In the genomic region with DNA sequence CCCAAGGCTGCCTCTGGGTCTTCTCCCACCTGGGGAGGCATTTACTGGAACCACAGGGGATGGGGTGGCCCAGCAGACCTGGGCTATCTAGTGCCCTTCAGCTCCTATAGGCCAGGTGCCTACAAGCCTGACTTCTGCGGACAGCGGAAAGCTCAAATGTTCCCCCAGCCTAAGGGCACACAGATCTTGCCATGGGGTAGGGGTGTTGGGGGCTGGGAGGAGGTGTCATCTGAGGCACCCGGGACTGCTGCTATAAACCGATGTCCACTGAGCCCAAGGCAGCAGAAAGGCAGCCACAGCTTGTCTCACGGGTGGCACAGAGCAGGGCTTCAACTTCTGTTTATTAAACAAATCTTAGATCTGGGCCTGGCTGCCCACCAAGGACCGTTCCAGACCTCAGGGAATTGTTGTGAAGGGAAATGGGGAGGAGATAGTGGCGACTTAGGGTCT, we compare ENCODE assay signal across 9 cellular contexts. TPM values are rescaled to one million over a fixed set of nuclear protein-coding genes. Genes with fewer than 3 reads are reported as not detected.
DNase-seq lines count a peak whose midpoint lies in the region; ATAC-seq and TF ChIP-seq lines count a peak whose summit lies in the region.
"Had no signal": no experiment of that assay in that cellular context is flagged by ENCODE, and none has a peak within 500 bp of the region (broad histone marks: within the 10 kb centered on the region; RNA-seq: fewer than 3 reads in every experiment).

No MANE protein-coding gene starts in this region.

- H3K4me3 Mint-ChIP-seq in activated CD8-positive, alpha-beta memory T cell treated with anti-CD3 and anti-CD28 coated beads, Interleukin-2, amount 10 ng/mL, durations not matched to agents 7 days and 5 days, result peak overlapping the region; percentile 60

- no peak for DNase-seq in activated CD8-positive, alpha-beta memory T cell treated with anti-CD3 and anti-CD28 coated beads, Interleukin-2, amount 10 ng/mL, durations not matched to agents 7 days and 5 days
- DNase-seq in activated CD8-positive, alpha-beta memory T cell treated with anti-CD3 and anti-CD28 coated beads, Interleukin-2, amount 50 U/mL, for 4 hours, result no peak
- DNase-seq in astrocyte of the cerebellum (ENCODE audit: low read depth) (no peak), lower lobe of right lung (no peak), thoracic aorta (ENCODE audit: low spot score) (no peak), HCEC 1CT (no peak), DMS79 (lab: John Stamatoyannopoulos, UW) (no peak), T1000 (lab: John Stamatoyannopoulos, UW) (no peak)
- DNase-seq: BE2C had no signal

- in situ Hi-C loops in astrocyte of the cerebellum (cut with HindIII; ENCODE audit: low sequenced_read_pairs), result no loop called here

- peaks cover 4% of the 10 kb centered on the region for H3K27me3 Mint-ChIP-seq in activated CD8-positive, alpha-beta memory T cell treated with anti-CD3 and anti-CD28 coated beads, Interleukin-2, amount 10 ng/mL, durations not matched to agents 7 days and 5 days

- intact Hi-C loops in lower lobe of right lung (cut with DNase I), result no loop called here

- peak overlapping the region; percentile 95 for H3K27ac ChIP-seq in lower lobe of right lung
- peak overlapping the region; percentile 92 to 95 for H3K27ac ChIP-seq in thoracic aorta

- no peaks in the 10 kb centered on the region for H3K9me3 Mint-ChIP-seq in activated CD8-positive, alpha-beta memory T cell treated with anti-CD3 and anti-CD28 coated beads, Interleukin-2, amount 10 ng/mL, durations not matched to agents 7 days and 5 days (ENCODE audit: low read depth)

- peak overlapping the region; percentile 43 for H3K4me3 ChIP-seq in astrocyte of the cerebellum (ENCODE audit: low read depth, low read length)
- H3K4me3 ChIP-seq in lower lobe of right lung, result peak overlapping the region; percentile 61
- H3K4me3 ChIP-seq in thoracic aorta, result peak overlapping the region; percentile 90

- H3K4me1 Mint-ChIP-seq in activated CD8-positive, alpha-beta memory T cell treated with anti-CD3 and anti-CD28 coated beads, Interleukin-2, amount 10 ng/mL, durations not matched to agents 7 days and 5 days, result peaks cover 28% of the 10 kb centered on the region

- peaks cover 4% of the 10 kb centered on the region for H3K36me3 ChIP-seq in lower lobe of right lung
- H3K36me3 ChIP-seq in thoracic aorta, result no peaks in the 10 kb centered on the region
- H3K36me3 ChIP-seq: BE2C had no signal

- CTCF ChIA-PET in activated CD8-positive, alpha-beta memory T cell treated with anti-CD3 and anti-CD28 coated beads, Interleukin-2, amount 10 ng/mL, durations not matched to agents 7 days and 5 days (lab: Charles Lee), result interaction anchor here (3.4 to 3.9 kb wide), 2 partner anchors 27 to 123 kb away, joined by 21 to 26 read pairs; partner anchors contain the start of gene INPP5K

- no peak for TF ChIP-seq CTCF in astrocyte of the cerebellum (IDR thresholded peaks at IDR 0.05; ENCODE audit: low read depth, low read length, missing control alignments)
- no peak for TF ChIP-seq CTCF in lower lobe of right lung (IDR thresholded peaks at IDR 0.05)
- TF ChIP-seq CTCF in thoracic aorta (IDR thresholded peaks at IDR 0.05), result no peak

- ATAC-seq in activated CD8-positive, alpha-beta memory T cell treated with anti-CD3 and anti-CD28 coated beads, Interleukin-2, amount 10 ng/mL, durations not matched to agents 7 days and 5 days, result no peak
- ATAC-seq in lower lobe of right lung, result no peak
- ATAC-seq in thoracic aorta (ENCODE audit: insufficient number of reproducible peaks, low FRiP score, low read depth), result no peak

- H3K27ac Mint-ChIP-seq in activated CD8-positive, alpha-beta memory T cell treated with anti-CD3 and anti-CD28 coated beads, Interleukin-2, amount 10 ng/mL, durations not matched to agents 7 days and 5 days, result no peak overlapping the region

- H3K9me3 ChIP-seq in lower lobe of right lung (no peaks in the 10 kb centered on the region), thoracic aorta (no peaks in the 10 kb centered on the region)
- H3K9me3 ChIP-seq: BE2C had no signal

- H3K27me3 ChIP-seq in lower lobe of right lung (ENCODE audit: low read depth) (no peaks in the 10 kb centered on the region), thoracic aorta (replicated peaks; ENCODE audit: insufficient read depth) (no peaks in the 10 kb centered on the region)
- H3K27me3 ChIP-seq: BE2C had no signal

- peaks cover 75% of the 10 kb centered on the region for H3K4me1 ChIP-seq in lower lobe of right lung
- H3K4me1 ChIP-seq in thoracic aorta (ENCODE audit: control insufficient read depth in 1 of 2, low read depth in 2 of 2), result peaks cover 44 to 71% of the 10 kb centered on the region in 2 donors

- peaks cover 2% of the 10 kb centered on the region for H3K36me3 Mint-ChIP-seq in activated CD8-positive, alpha-beta memory T cell treated with anti-CD3 and anti-CD28 coated beads, Interleukin-2, amount 10 ng/mL, durations not matched to agents 7 days and 5 days

RNA-seq across cellular contexts. Expression of gene MYO1C, which starts 3.6 kb away (rescaled TPM):
- 10 to 100 TPM; 50.6 to 58.4 TPM for total RNA-seq in activated CD8-positive, alpha-beta memory T cell treated with anti-CD3 and anti-CD28 coated beads, Interleukin-2, amount 10 ng/mL, durations not matched to agents 7 days and 5 days
- total RNA-seq in lower lobe of right lung (213 TPM), thoracic aorta (100 to 1,000 TPM; 160 to 226 TPM)

RNA-seq across cellular contexts. Expression of gene INPP5K, which starts 27.6 kb away (rescaled TPM):
- total RNA-seq in activated CD8-positive, alpha-beta memory T cell treated with anti-CD3 and anti-CD28 coated beads, Interleukin-2, amount 10 ng/mL, durations not matched to agents 7 days and 5 days, result 10 to 100 TPM; 40.6 to 43.4 TPM
- 57.9 TPM for total RNA-seq in lower lobe of right lung
- total RNA-seq in thoracic aorta, result 10 to 100 TPM; 78.7 to 95.3 TPM

RNA-seq across cellular contexts. Expression of gene CRK, which starts 32.8 kb away (rescaled TPM):
- total RNA-seq in activated CD8-positive, alpha-beta memory T cell treated with anti-CD3 and anti-CD28 coated beads, Interleukin-2, amount 10 ng/mL, durations not matched to agents 7 days and 5 days, result 10 to 100 TPM; 18.3 to 20.7 TPM
- total RNA-seq in lower lobe of right lung, result 66.2 TPM
- 10 to 100 TPM; 48.3 to 76.0 TPM for total RNA-seq in thoracic aorta
